In genomic region chrX:46607916-46608315, GRCh38 we compare ENCODE assay signal across 21 cellular contexts. TPM values are rescaled to one million over a fixed set of nuclear protein-coding genes. Genes with fewer than 3 reads are reported as not detected.
DNase-seq lines count a peak whose midpoint lies in the region; ATAC-seq and TF ChIP-seq lines count a peak whose summit lies in the region.
"Had no signal": no experiment of that assay in that cellular context is flagged by ENCODE, and none has a peak within 500 bp of the region (broad histone marks: within the 10 kb centered on the region; RNA-seq: fewer than 3 reads in every experiment).

No MANE protein-coding gene starts in this region.

- H3K4me3 ChIP-seq in tibial artery, result no peak overlapping the region
- H3K4me3 ChIP-seq: BLaER1 treated with 17β-estradiol and CSF1 and Interleukin-3, amounts not matched to agents 10 nM and 100 nM; GM23248 had no signal

- CTCF ChIA-PET in activated naive CD4-positive, alpha-beta T cell treated with anti-CD3 and anti-CD28 coated beads, Interleukin-2, amount 10 ng/mL, durations not matched to agents 7 days and 5 days (lab: Charles Lee), result no interaction called here

- no peaks in the 10 kb centered on the region for H3K9me3 ChIP-seq in tibial artery

- peak overlapping the region; percentile 15 for H3K27ac Mint-ChIP-seq in T-helper 1 cell treated with Interleukin-12 subunit alpha and Interleukin-12 subunit beta and Interleukin-4 antibody, amounts not matched to agents 30 μg/mL and 1 μg/mL, for 36 hours
- peak overlapping the region; percentile 24 for H3K27ac Mint-ChIP-seq in activated naive CD4-positive, alpha-beta T cell treated with anti-CD3 and anti-CD28 coated beads, Interleukin-2, amount 10 ng/mL, durations not matched to agents 7 days and 5 days
- H3K27ac Mint-ChIP-seq in dendritic cell treated with granulocyte-macrophage colony-stimulating factor and Interleukin-4, amounts not matched to agents 40 ng/mL and 50 ng/mL, for 4 days, result peak overlapping the region; percentile 43
- peak overlapping the region; percentile 65 for H3K27ac Mint-ChIP-seq in stimulated activated naive B cell treated with anti-CD40 and anti-IgM and Interleukin-4, amounts not matched to agents 10 μg/mL and 1 μg/mL and 100 μg/mL, for 72 hours
- H3K27ac Mint-ChIP-seq in glutamatergic neuron (ENCODE audit: unreplicated experiment), result no peak overlapping the region
- H3K27ac Mint-ChIP-seq: B cell had no signal

- H3K36me3 Mint-ChIP-seq in T-helper 1 cell treated with Interleukin-12 subunit alpha and Interleukin-12 subunit beta and Interleukin-4 antibody, amounts not matched to agents 30 μg/mL and 1 μg/mL, for 36 hours (ENCODE audit: low read depth), result peaks cover 11% of the 10 kb centered on the region
- H3K36me3 Mint-ChIP-seq in activated naive CD4-positive, alpha-beta T cell treated with anti-CD3 and anti-CD28 coated beads, Interleukin-2, amount 10 ng/mL, durations not matched to agents 7 days and 5 days, result peaks cover 25% of the 10 kb centered on the region
- H3K36me3 Mint-ChIP-seq in dendritic cell treated with granulocyte-macrophage colony-stimulating factor and Interleukin-4, amounts not matched to agents 40 ng/mL and 50 ng/mL, for 4 days (ENCODE audit: low read depth), result peaks cover 8% of the 10 kb centered on the region
- H3K36me3 Mint-ChIP-seq in stimulated activated naive B cell treated with anti-CD40 and anti-IgM and Interleukin-4, amounts not matched to agents 10 μg/mL and 1 μg/mL and 100 μg/mL, for 72 hours, result peaks cover 15 to 24% of the 10 kb centered on the region in 2 donors
- no peaks in the 10 kb centered on the region for H3K36me3 Mint-ChIP-seq in glutamatergic neuron (ENCODE audit: unreplicated experiment)
- H3K36me3 Mint-ChIP-seq: CD14-positive monocyte; CD4-positive, alpha-beta memory T cell had no signal

- H3K36me3 ChIP-seq in tibial artery, result no peaks in the 10 kb centered on the region

- TF ChIP-seq CTCF in tibial artery (IDR thresholded peaks at IDR 0.05) (no peak), glutamatergic neuron (IDR thresholded peaks at IDR 0.05; ENCODE audit: partially characterized antibody, unreplicated experiment) (no peak)

- no peaks in the 10 kb centered on the region for H3K27me3 ChIP-seq in tibial artery
- H3K27me3 ChIP-seq: BLaER1 treated with 17β-estradiol and CSF1 and Interleukin-3, amounts not matched to agents 10 nM and 100 nM had no signal

- peaks cover 39% of the 10 kb centered on the region for H3K4me1 Mint-ChIP-seq in T-helper 1 cell treated with Interleukin-12 subunit alpha and Interleukin-12 subunit beta and Interleukin-4 antibody, amounts not matched to agents 30 μg/mL and 1 μg/mL, for 36 hours (ENCODE audit: low read depth)
- H3K4me1 Mint-ChIP-seq in activated naive CD4-positive, alpha-beta T cell treated with anti-CD3 and anti-CD28 coated beads, Interleukin-2, amount 10 ng/mL, durations not matched to agents 7 days and 5 days, result peaks cover 60% of the 10 kb centered on the region
- peaks cover 9% of the 10 kb centered on the region for H3K4me1 Mint-ChIP-seq in dendritic cell treated with granulocyte-macrophage colony-stimulating factor and Interleukin-4, amounts not matched to agents 40 ng/mL and 50 ng/mL, for 4 days (ENCODE audit: low read depth)
- no peaks in the 10 kb centered on the region for H3K4me1 Mint-ChIP-seq in stimulated activated naive B cell treated with anti-CD40 and anti-IgM and Interleukin-4, amounts not matched to agents 10 μg/mL and 1 μg/mL and 100 μg/mL, for 72 hours
- no peaks in the 10 kb centered on the region for H3K4me1 Mint-ChIP-seq in glutamatergic neuron (ENCODE audit: low read depth, unreplicated experiment)
- H3K4me1 Mint-ChIP-seq: B cell, CD14-positive monocyte had no signal

- ATAC-seq in stimulated activated naive B cell treated with anti-CD40 and anti-IgM and Interleukin-4, amounts not matched to agents 10 μg/mL and 1 μg/mL and 100 μg/mL, for 72 hours (replicated peaks), result no peak

- no peak overlapping the region for H3K27ac ChIP-seq in tibial artery
- H3K27ac ChIP-seq: 22Rv1; BLaER1 treated with 17β-estradiol and CSF1 and Interleukin-3, amounts not matched to agents 10 nM and 100 nM; GM23248 had no signal

- no peak overlapping the region for H3K4me3 Mint-ChIP-seq in T-helper 1 cell treated with Interleukin-12 subunit alpha and Interleukin-12 subunit beta and Interleukin-4 antibody, amounts not matched to agents 30 μg/mL and 1 μg/mL, for 36 hours
- H3K4me3 Mint-ChIP-seq in activated naive CD4-positive, alpha-beta T cell treated with anti-CD3 and anti-CD28 coated beads, Interleukin-2, amount 10 ng/mL, durations not matched to agents 7 days and 5 days, result no peak overlapping the region
- no peak overlapping the region for H3K4me3 Mint-ChIP-seq in dendritic cell treated with granulocyte-macrophage colony-stimulating factor and Interleukin-4, amounts not matched to agents 40 ng/mL and 50 ng/mL, for 4 days
- H3K4me3 Mint-ChIP-seq in stimulated activated naive B cell treated with anti-CD40 and anti-IgM and Interleukin-4, amounts not matched to agents 10 μg/mL and 1 μg/mL and 100 μg/mL, for 72 hours, result no peak overlapping the region
- H3K4me3 Mint-ChIP-seq in glutamatergic neuron (ENCODE audit: unreplicated experiment), result no peak overlapping the region
- H3K4me3 Mint-ChIP-seq: B cell, CD14-positive monocyte had no signal

- no peaks in the 10 kb centered on the region for H3K4me1 ChIP-seq in tibial artery

- intact Hi-C loops in dendritic cell treated with granulocyte-macrophage colony-stimulating factor and Interleukin-4, amounts not matched to agents 40 ng/mL and 50 ng/mL, for 4 days (cut with micrococcal nuclease), result no loop called here
- intact Hi-C loops in tibial artery (cut with DNase I; ENCODE audit: low total_unique reads), result no loop called here

- DNase-seq in T-helper 1 cell, result no peak
- no peak for DNase-seq in activated naive CD4-positive, alpha-beta T cell treated with anti-CD3 and anti-CD28 coated beads, Interleukin-2, amount 10 ng/mL, durations not matched to agents 7 days and 5 days
- DNase-seq in activated naive CD4-positive, alpha-beta T cell treated with anti-CD3 and anti-CD28 coated beads, Interleukin-2, amount 50 U/mL, for 16 hours, result no peak
- no peak for DNase-seq in stimulated activated naive B cell treated with anti-CD40 and anti-IgM and Interleukin-4, amounts not matched to agents 10 μg/mL and 1 μg/mL and 100 μg/mL, for 72 hours
- no peak for DNase-seq in tibial artery
- DNase-seq in glutamatergic neuron, result no peak
- DNase-seq: Calu3; CD4-positive, alpha-beta memory T cell; COR-L47; DMS53; DMS79 treated with DMSO at 0.1 percent for 48 hours; GF-D8; GM23248; H7; HCEC 1CT had no signal

- H3K27me3 Mint-ChIP-seq in T-helper 1 cell treated with Interleukin-12 subunit alpha and Interleukin-12 subunit beta and Interleukin-4 antibody, amounts not matched to agents 30 μg/mL and 1 μg/mL, for 36 hours (ENCODE audit: low read depth), result no peaks in the 10 kb centered on the region
- H3K27me3 Mint-ChIP-seq in activated naive CD4-positive, alpha-beta T cell treated with anti-CD3 and anti-CD28 coated beads, Interleukin-2, amount 10 ng/mL, durations not matched to agents 7 days and 5 days, result no peaks in the 10 kb centered on the region
- no peaks in the 10 kb centered on the region for H3K27me3 Mint-ChIP-seq in dendritic cell treated with granulocyte-macrophage colony-stimulating factor and Interleukin-4, amounts not matched to agents 40 ng/mL and 50 ng/mL, for 4 days
- H3K27me3 Mint-ChIP-seq in stimulated activated naive B cell treated with anti-CD40 and anti-IgM and Interleukin-4, amounts not matched to agents 10 μg/mL and 1 μg/mL and 100 μg/mL, for 72 hours, result no peaks in the 10 kb centered on the region
- no peaks in the 10 kb centered on the region for H3K27me3 Mint-ChIP-seq in glutamatergic neuron (ENCODE audit: unreplicated experiment)
- H3K27me3 Mint-ChIP-seq: B cell; CD4-positive, alpha-beta memory T cell had no signal

- no peaks in the 10 kb centered on the region for H3K9me3 Mint-ChIP-seq in T-helper 1 cell treated with Interleukin-12 subunit alpha and Interleukin-12 subunit beta and Interleukin-4 antibody, amounts not matched to agents 30 μg/mL and 1 μg/mL, for 36 hours
- no peaks in the 10 kb centered on the region for H3K9me3 Mint-ChIP-seq in activated naive CD4-positive, alpha-beta T cell treated with anti-CD3 and anti-CD28 coated beads, Interleukin-2, amount 10 ng/mL, durations not matched to agents 7 days and 5 days
- H3K9me3 Mint-ChIP-seq in dendritic cell treated with granulocyte-macrophage colony-stimulating factor and Interleukin-4, amounts not matched to agents 40 ng/mL and 50 ng/mL, for 4 days, result no peaks in the 10 kb centered on the region
- no peaks in the 10 kb centered on the region for H3K9me3 Mint-ChIP-seq in stimulated activated naive B cell treated with anti-CD40 and anti-IgM and Interleukin-4, amounts not matched to agents 10 μg/mL and 1 μg/mL and 100 μg/mL, for 72 hours
- H3K9me3 Mint-ChIP-seq in glutamatergic neuron (ENCODE audit: unreplicated experiment), result no peaks in the 10 kb centered on the region
- H3K9me3 Mint-ChIP-seq: CD14-positive monocyte had no signal

RNA-seq across cellular contexts. Expression of gene CHST7, which starts 34.4 kb away (rescaled TPM):
- total RNA-seq in glutamatergic neuron (ENCODE audit: unreplicated experiment), result 1.7 TPM
